ENCODE assay signal across 9 cellular contexts in the genomic region with DNA sequence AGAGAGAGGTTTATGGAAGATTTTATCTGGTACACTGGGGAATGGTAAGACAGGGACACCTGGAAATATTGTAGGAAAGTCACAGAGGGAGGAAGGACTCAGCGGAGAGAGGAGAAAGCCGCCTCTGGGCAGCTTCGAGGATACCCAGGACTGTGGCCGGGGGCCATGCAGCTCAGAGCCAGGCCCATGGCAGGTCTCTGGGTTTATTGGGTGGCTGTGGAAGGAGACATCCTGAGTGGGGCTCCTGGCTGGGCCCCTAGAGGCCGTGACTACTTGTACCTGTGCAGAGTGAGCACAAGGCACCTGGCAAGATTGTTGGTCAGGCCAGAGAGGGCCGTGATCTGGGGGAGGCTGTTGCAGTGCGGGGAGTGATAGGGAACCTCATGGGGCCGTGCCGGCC. TPM values are rescaled to one million over a fixed set of nuclear protein-coding genes. Genes with fewer than 3 reads are reported as not detected.
DNase-seq lines count a peak whose midpoint lies in the region; ATAC-seq and TF ChIP-seq lines count a peak whose summit lies in the region.
"Had no signal": no experiment of that assay in that cellular context is flagged by ENCODE, and none has a peak within 500 bp of the region (broad histone marks: within the 10 kb centered on the region; RNA-seq: fewer than 3 reads in every experiment).

No MANE protein-coding gene starts in this region.

- DNase-seq in CD14-positive monocyte (ENCODE audit: low spot score) = no peak
- DNase-seq in NT2/D1 (ENCODE audit: low read depth, low spot score) = no peak
- DNase-seq in neural crest cell (ENCODE audit: low read depth, low spot score) = no peak
- DNase-seq in stimulated activated CD4-positive, alpha-beta T cell treated with anti-CD3 and anti-CD28 coated beads, Interleukin-2, amount 100 ng/mL, for 24 hours = no peak
- DNase-seq in GM19238 (ENCODE audit: insufficient read length, low spot score) = no peak
- DNase-seq in germinal center (ENCODE audit: low spot score) = no peak

- no peak overlapping the region for H3K4me3 Mint-ChIP-seq in CD14-positive monocyte
- peak overlapping the region; percentile 96 for H3K4me3 Mint-ChIP-seq in neural crest cell

- H3K36me3 Mint-ChIP-seq in CD14-positive monocyte (peaks cover 9 to 31% of the 10 kb centered on the region in 2 donors), neural crest cell (ENCODE audit: low read depth) (no peaks in the 10 kb centered on the region)

- no peaks in the 10 kb centered on the region for H3K9me3 ChIP-seq in NT2/D1 (ENCODE audit: insufficient read depth, low read length)

- H3K27me3 Mint-ChIP-seq in CD14-positive monocyte (ENCODE audit: low read depth in 3 of 3) = peaks cover 0 to 2% (median 1%) of the 10 kb centered on the region in 3 donors
- no peaks in the 10 kb centered on the region for H3K27me3 Mint-ChIP-seq in neural crest cell (ENCODE audit: low read depth)

- no peaks in the 10 kb centered on the region for H3K27me3 ChIP-seq in NT2/D1 (ENCODE audit: insufficient read depth, insufficient read length)
- H3K27me3 ChIP-seq: cardiac muscle cell had no signal

- ATAC-seq in GM18873 (IDR thresholded peaks at IDR 0.05; ENCODE audit: low FRiP score, unreplicated experiment) = no peak

- H3K27ac Mint-ChIP-seq in CD14-positive monocyte (peak overlapping the region in 6 of 7 donors; percentile 12 to 65 (median 61)), neural crest cell (ENCODE audit: unreplicated experiment) (no peak overlapping the region)

- H3K4me3 ChIP-seq in NT2/D1 (ENCODE audit: insufficient read length, low read depth) = no peak overlapping the region
- H3K4me3 ChIP-seq: cardiac muscle cell had no signal

- H3K9me3 Mint-ChIP-seq in CD14-positive monocyte (no peaks in the 10 kb centered on the region), neural crest cell (no peaks in the 10 kb centered on the region)

- H3K4me1 ChIP-seq in NT2/D1 (ENCODE audit: insufficient read depth, insufficient read length) = peaks cover 31% of the 10 kb centered on the region

- TF ChIP-seq CTCF in CD14-positive monocyte (IDR thresholded peaks at IDR 0.05) (no peak), neural crest cell (conservative IDR thresholded peaks at IDR 0.05) (no peak)

- H3K4me1 Mint-ChIP-seq in CD14-positive monocyte = peaks cover 53% of the 10 kb centered on the region
- H3K4me1 Mint-ChIP-seq in neural crest cell = peaks cover 39% of the 10 kb centered on the region

- H3K9ac ChIP-seq in NT2/D1 (ENCODE audit: insufficient read length, low read depth) = peak overlapping the region; percentile 97

- intact Hi-C loops in CD14-positive monocyte (cut with micrococcal nuclease) = no loop called here

- H3K27ac ChIP-seq in cingulate gyrus (ENCODE audit: low read depth, low read length) = peak overlapping the region; percentile 87
- H3K27ac ChIP-seq: cardiac muscle cell had no signal

- H3K36me3 ChIP-seq in NT2/D1 (ENCODE audit: insufficient read depth, insufficient read length, low read length) = peaks cover 60% of the 10 kb centered on the region
- H3K36me3 ChIP-seq: cardiac muscle cell had no signal

RNA-seq across cellular contexts. Expression of gene DAZAP1, which starts 3.4 kb away (rescaled TPM):
- 1 to 10 TPM; 3.3 to 4.2 TPM for polyA plus RNA-seq in CD14-positive monocyte
- total RNA-seq in neural crest cell = 146 and 157 TPM in 2 replicates

RNA-seq across cellular contexts. Expression of gene GAMT, which starts 9.4 kb away (rescaled TPM):
- polyA plus RNA-seq in CD14-positive monocyte = under 1 TPM; 0.95 to 0.96 TPM
- 42.6 and 45.6 TPM in 2 replicates for total RNA-seq in neural crest cell

RNA-seq across cellular contexts. Expression of gene NDUFS7, which starts 27.1 kb away (rescaled TPM):
- polyA plus RNA-seq in CD14-positive monocyte = 100 to 1,000 TPM; 211 to 232 TPM
- total RNA-seq in neural crest cell = 89.7 and 90.6 TPM in 2 replicates

RNA-seq across cellular contexts. Expression of gene RPS15, which starts 27.4 kb away (rescaled TPM):
- polyA plus RNA-seq in CD14-positive monocyte = 1,000 to 10,000 TPM; 1,318 to 1,526 TPM
- total RNA-seq in neural crest cell = 1,578 and 1,580 TPM in 2 replicates

RNA-seq across cellular contexts. Expression of gene APC2, which starts 39.1 kb away (rescaled TPM):
- polyA plus RNA-seq in CD14-positive monocyte = not detected
- 39.2 and 43.0 TPM in 2 replicates for total RNA-seq in neural crest cell
